ENCODE assay signal across 1 cellular context in the genomic region with DNA sequence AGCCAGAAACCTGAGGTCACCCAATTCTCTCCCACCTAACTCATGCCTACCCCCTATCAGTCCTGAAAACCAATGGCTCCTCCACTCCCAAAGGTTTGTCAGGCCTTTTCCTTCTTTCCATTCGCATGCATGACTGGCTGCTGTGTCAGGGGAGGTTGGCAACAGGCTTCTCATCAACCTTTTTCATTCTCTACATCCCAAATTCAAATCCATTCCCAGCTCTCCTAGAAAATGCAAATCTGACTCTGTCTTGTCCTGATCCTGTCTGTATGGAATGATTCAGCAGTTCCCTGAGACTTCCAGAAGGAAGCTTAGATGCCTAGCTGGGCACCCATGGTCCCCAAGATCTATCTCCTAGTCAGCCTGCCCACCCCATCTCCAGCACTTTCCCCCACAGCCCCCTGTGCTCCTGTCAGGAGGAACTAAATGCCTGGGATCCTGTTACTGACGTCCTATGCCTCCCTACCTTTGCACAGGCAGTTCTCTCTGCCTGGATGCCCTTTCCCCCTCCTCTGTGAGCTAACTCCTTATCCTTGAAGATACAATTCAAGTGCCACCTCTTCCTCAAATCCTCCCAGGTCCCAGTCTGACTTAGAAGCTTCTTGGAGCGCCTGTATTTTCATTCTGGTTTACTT.
TF ChIP-seq lines count a peak whose summit lies in the region.

No MANE protein-coding gene starts in this region.

TF ChIP-seq in IMR-90, 13 proteins besides CTCF, POLR2A, EP300 and RAD21 (continued from another document):
- TF ChIP-seq, protein P1, sequence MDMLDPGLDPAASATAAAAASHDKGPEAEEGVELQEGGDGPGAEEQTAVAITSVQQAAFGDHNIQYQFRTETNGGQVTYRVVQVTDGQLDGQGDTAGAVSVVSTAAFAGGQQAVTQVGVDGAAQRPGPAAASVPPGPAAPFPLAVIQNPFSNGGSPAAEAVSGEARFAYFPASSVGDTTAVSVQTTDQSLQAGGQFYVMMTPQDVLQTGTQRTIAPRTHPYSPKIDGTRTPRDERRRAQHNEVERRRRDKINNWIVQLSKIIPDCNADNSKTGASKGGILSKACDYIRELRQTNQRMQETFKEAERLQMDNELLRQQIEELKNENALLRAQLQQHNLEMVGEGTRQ (IDR thresholded peaks at IDR 0.05; ENCODE audit: low read depth, low read length) = no peak
